In the genomic region with DNA sequence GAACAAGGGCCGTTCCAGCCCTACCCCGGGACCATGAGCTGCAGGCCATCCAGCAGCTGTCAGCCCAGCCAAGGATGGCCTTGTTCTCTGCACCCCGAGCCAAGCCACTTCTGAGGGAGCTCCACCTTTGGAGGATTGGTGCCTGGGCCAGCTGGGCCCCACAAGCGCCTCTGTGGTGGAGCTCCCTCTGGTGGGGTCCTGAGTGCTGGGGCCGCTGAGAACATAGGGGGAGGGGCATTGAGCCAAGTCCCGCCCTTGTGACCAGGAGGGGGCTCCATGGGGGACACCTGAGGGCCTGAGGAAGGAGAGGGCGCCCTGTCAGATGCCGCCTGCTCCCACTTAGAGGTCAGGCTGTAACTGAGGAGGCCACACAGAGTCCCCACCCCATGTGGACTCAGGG, we compare ENCODE assay signal across 13 cellular contexts. TPM values are rescaled to one million over a fixed set of nuclear protein-coding genes. Genes with fewer than 3 reads are reported as not detected.
DNase-seq lines count a peak whose midpoint lies in the region; ATAC-seq, FAIRE-seq and TF ChIP-seq lines count a peak whose summit lies in the region.
"Had no signal": no experiment of that assay in that cellular context is flagged by ENCODE, and none has a peak within 500 bp of the region (broad histone marks: within the 10 kb centered on the region; RNA-seq: fewer than 3 reads in every experiment).

No MANE protein-coding gene starts in this region.

- FAIRE-seq in keratinocyte (lab: Jason Lieb, UNC): no peak

- no peaks in the 10 kb centered on the region for H3K79me2 ChIP-seq in keratinocyte (ENCODE audit: control insufficient read depth, insufficient read depth, low read length)

- CTCF ChIA-PET in HEK293 (lab: Yijun Ruan, JAX): no interaction called here

- no peak overlapping the region for H2AFZ ChIP-seq in keratinocyte (ENCODE audit: control insufficient read depth, low read length)

- H3K9me3 ChIP-seq in HEK293 (ENCODE audit: control insufficient read depth, insufficient read depth, low read depth, low read length) (no peaks in the 10 kb centered on the region), keratinocyte (ENCODE audit: control insufficient read depth, low read depth, low read length) (no peaks in the 10 kb centered on the region)

- peak; percentile 75 for DNase-seq in DMS 273 (lab: John Stamatoyannopoulos, UW; ENCODE audit: unreplicated experiment)
- no peak for DNase-seq in DMS 273 treated with DMSO at 0.1 percent for 48 hours (lab: John Stamatoyannopoulos, UW)
- DNase-seq in SHP77 treated with DMSO at 0.1 percent for 48 hours (lab: John Stamatoyannopoulos, UW): peak; percentile 28
- no peak for DNase-seq in keratinocyte (ENCODE audit: low read depth, low spot score)
- DNase-seq in LoVo (ENCODE audit: low spot score): no peak
- no peak for DNase-seq in activated T-cell treated with anti-CD3 and anti-CD28 coated beads for 4 hours
- DNase-seq: activated B cell treated with CpG ODN at 0.5 μM for 24 hours, activated gamma-delta T cell treated with Interleukin-2 at 50 U/mL for 16 hours, midbrain had no signal

- peak; percentile 77 for TF ChIP-seq CTCF in HEK293 (tag by site-specific recombination; IDR thresholded peaks at IDR 0.05)
- TF ChIP-seq CTCF in keratinocyte (optimal IDR thresholded peaks at IDR 0.05 in 1 of 3, IDR thresholded peaks at IDR 0.05 in 1 of 3, conservative IDR thresholded peaks at IDR 0.05 in 1 of 3; ENCODE audit: extremely low read depth in 1 of 3, insufficient read depth in 2 of 3, low read length in 3 of 3): peak in 2 of 3 experiments; percentile 8 to 15

- POLR2A ChIA-PET in HEK293 (lab: Yijun Ruan, JAX): no interaction called here

- dilution Hi-C loops in keratinocyte (cut with MboI; ENCODE audit: extremely low pct_ligation_motif_present, low sequenced_read_pairs): no loop called here

- H3K4me2 ChIP-seq in keratinocyte (ENCODE audit: control insufficient read depth, extremely low read depth, insufficient read depth, low read depth, low read length): no peak overlapping the region

- no peak overlapping the region for H3K9ac ChIP-seq in keratinocyte (ENCODE audit: control insufficient read depth, extremely low read depth, insufficient read depth, low read length)

- no peak for ATAC-seq in HG02970 (IDR thresholded peaks at IDR 0.05; ENCODE audit: low FRiP score, unreplicated experiment)

- H3K27ac ChIP-seq in HEK293 (ENCODE audit: extremely low read depth, low read depth, low read length) (no peak overlapping the region), keratinocyte (ENCODE audit: control insufficient read depth, insufficient read depth, low read length) (no peak overlapping the region)
- H3K27ac ChIP-seq: 22Rv1, skin epidermis had no signal

- no peaks in the 10 kb centered on the region for H3K9me1 ChIP-seq in keratinocyte (ENCODE audit: control insufficient read depth, extremely low read depth, insufficient read depth, low read length)

- H3K4me1 ChIP-seq in HEK293 (ENCODE audit: control insufficient read depth, insufficient read depth, low read length) (no peaks in the 10 kb centered on the region; the same call in 1 of the 2 replicates), keratinocyte (ENCODE audit: control insufficient read depth, extremely low read depth, insufficient read depth, low read length) (no peaks in the 10 kb centered on the region)

- H3K36me3 ChIP-seq in HEK293 (ENCODE audit: control insufficient read depth in 2 of 2, insufficient read depth in 1 of 2, low read length in 2 of 2) (no peaks in the 10 kb centered on the region), keratinocyte (ENCODE audit: control insufficient read depth in 2 of 2, extremely low read depth in 1 of 2, insufficient read depth in 2 of 2, low read length in 2 of 2) (no peaks in the 10 kb centered on the region)

- H3K4me3 ChIP-seq in HEK293 (ENCODE audit: low read depth, low read length) (no peak overlapping the region), keratinocyte (ENCODE audit: control insufficient read depth in 2 of 3, extremely low read depth in 1 of 3, insufficient read depth in 2 of 3, low read depth in 1 of 3, low read length in 3 of 3) (no peak overlapping the region)
- H3K4me3 ChIP-seq: skin epidermis had no signal

- peaks cover 76% of the 10 kb centered on the region for H3K27me3 ChIP-seq in keratinocyte (ENCODE audit: control insufficient read depth, extremely low read depth, insufficient read depth, low read length)

- H4K20me1 ChIP-seq in keratinocyte (ENCODE audit: control insufficient read depth, extremely low read depth, insufficient read depth, low read length): peaks cover 12% of the 10 kb centered on the region

TF ChIP-seq in HEK293, 187 proteins besides CTCF, POLR2A, EP300 and RAD21 (continues in another document):
- TF ChIP-seq PRDM1 (tag by site-specific recombination; IDR thresholded peaks at IDR 0.05): no peak
- TF ChIP-seq, protein P1, sequence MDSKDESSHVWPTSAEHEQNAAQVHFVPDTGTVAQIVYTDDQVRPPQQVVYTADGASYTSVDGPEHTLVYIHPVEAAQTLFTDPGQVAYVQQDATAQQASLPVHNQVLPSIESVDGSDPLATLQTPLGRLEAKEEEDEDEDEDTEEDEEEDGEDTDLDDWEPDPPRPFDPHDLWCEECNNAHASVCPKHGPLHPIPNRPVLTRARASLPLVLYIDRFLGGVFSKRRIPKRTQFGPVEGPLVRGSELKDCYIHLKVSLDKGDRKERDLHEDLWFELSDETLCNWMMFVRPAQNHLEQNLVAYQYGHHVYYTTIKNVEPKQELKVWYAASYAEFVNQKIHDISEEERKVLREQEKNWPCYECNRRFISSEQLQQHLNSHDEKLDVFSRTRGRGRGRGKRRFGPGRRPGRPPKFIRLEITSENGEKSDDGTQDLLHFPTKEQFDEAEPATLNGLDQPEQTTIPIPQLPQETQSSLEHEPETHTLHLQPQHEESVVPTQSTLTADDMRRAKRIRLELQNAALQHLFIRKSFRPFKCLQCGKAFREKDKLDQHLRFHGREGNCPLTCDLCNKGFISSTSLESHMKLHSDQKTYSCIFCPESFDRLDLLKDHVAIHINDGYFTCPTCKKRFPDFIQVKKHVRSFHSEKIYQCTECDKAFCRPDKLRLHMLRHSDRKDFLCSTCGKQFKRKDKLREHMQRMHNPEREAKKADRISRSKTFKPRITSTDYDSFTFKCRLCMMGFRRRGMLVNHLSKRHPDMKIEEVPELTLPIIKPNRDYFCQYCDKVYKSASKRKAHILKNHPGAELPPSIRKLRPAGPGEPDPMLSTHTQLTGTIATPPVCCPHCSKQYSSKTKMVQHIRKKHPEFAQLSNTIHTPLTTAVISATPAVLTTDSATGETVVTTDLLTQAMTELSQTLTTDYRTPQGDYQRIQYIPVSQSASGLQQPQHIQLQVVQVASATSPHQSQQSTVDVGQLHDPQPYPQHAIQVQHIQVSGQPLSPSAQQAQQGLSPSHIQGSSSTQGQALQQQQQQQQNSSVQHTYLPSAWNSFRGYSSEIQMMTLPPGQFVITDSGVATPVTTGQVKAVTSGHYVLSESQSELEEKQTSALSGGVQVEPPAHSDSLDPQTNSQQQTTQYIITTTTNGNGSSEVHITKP (tag by site-specific recombination; IDR thresholded peaks at IDR 0.05): no peak
- no peak for TF ChIP-seq ZNF555 (tag by site-specific recombination; conservative IDR thresholded peaks at IDR 0.05)
- TF ChIP-seq ZNF350 (tag by site-specific recombination; IDR thresholded peaks at IDR 0.05): no peak
- TF ChIP-seq ZNF335 (tag by site-specific recombination; conservative IDR thresholded peaks at IDR 0.05): peak; percentile 38; the same call in 1 of the 2 replicates
- TF ChIP-seq KLF8 (tag by site-specific recombination; IDR thresholded peaks at IDR 0.05): no peak
- TF ChIP-seq KLF16 (tag by site-specific recombination; IDR thresholded peaks at IDR 0.05): 0 out of 2 replicates have a peak, but pooled peaks have one; percentile 46
- peak; percentile 68 for TF ChIP-seq GLIS1 (tag by site-specific recombination; IDR thresholded peaks at IDR 0.05)
- TF ChIP-seq KLF7 (tag by site-specific recombination; IDR thresholded peaks at IDR 0.05; ENCODE audit: borderline replicate concordance): no peak
- TF ChIP-seq ZNF624 (tag by site-specific recombination; IDR thresholded peaks at IDR 0.05): no peak
- no peak for TF ChIP-seq ZNF791 (tag by site-specific recombination; IDR thresholded peaks at IDR 0.05)
- TF ChIP-seq, protein P2, sequence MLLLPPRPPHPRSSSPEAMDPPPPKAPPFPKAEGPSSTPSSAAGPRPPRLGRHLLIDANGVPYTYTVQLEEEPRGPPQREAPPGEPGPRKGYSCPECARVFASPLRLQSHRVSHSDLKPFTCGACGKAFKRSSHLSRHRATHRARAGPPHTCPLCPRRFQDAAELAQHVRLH (tag by site-specific recombination; IDR thresholded peaks at IDR 0.05): no peak
- TF ChIP-seq ZNF785 (tag by site-specific recombination; IDR thresholded peaks at IDR 0.05): no peak
- TF ChIP-seq ZNF155 (tag by site-specific recombination; IDR thresholded peaks at IDR 0.05): no peak
- peak; percentile 94 for TF ChIP-seq ZFP69B (tag by site-specific recombination; IDR thresholded peaks at IDR 0.05)
- TF ChIP-seq HOXD13 (CRISPR knock-in tag; IDR thresholded peaks at IDR 0.05; ENCODE audit: borderline replicate concordance): no peak

RNA-seq across cellular contexts. Expression of a gene that starts 43.2 kb away (rescaled TPM):
- polyA plus RNA-seq in keratinocyte: 23.4 to 34.8 TPM (median 26.4 TPM) in 3 replicates
- polyA plus RNA-seq in keratinocyte (2011; ENCODE audit: low read depth): 10.1 TPM
- polyA plus RNA-seq in keratinocyte (2011; cell fraction: cytosol; rRNA removed): 24.7 and 25.3 TPM in 2 replicates
- polyA plus RNA-seq in keratinocyte (2011; cell fraction: nucleus; rRNA removed): 34.2 and 41.0 TPM in 2 replicates
- 29.3 and 29.6 TPM in 2 replicates for polyA plus RNA-seq in keratinocyte (2012; ENCODE audit: low replicate concordance)
- polyA minus RNA-seq in keratinocyte: 22.0 to 32.9 TPM (median 23.6 TPM) in 3 replicates
- 41.2 TPM for polyA minus RNA-seq in keratinocyte (2011; cell fraction: cytosol; rRNA and poly(A)+ RNA removed)
- 20.6 and 25.3 TPM in 2 replicates for polyA minus RNA-seq in keratinocyte (2011; cell fraction: nucleus; rRNA and poly(A)+ RNA removed)

Comparison
In these comparisons a context has a peak if more than half of its experiments do, and no peak if none do; other contexts are left out.
1. DNase-seq: peak in DMS 273 (single experiment) and SHP77 treated with DMSO at 0.1 percent for 48 hours (single experiment); none in DMS 273 treated with DMSO at 0.1 percent for 48 hours (single experiment), keratinocyte (single experiment), LoVo (single experiment) and activated T-cell treated with anti-CD3 and anti-CD28 coated beads for 4 hours (single experiment).